ENCODE assay signal across 8 cellular contexts in the genomic region with DNA sequence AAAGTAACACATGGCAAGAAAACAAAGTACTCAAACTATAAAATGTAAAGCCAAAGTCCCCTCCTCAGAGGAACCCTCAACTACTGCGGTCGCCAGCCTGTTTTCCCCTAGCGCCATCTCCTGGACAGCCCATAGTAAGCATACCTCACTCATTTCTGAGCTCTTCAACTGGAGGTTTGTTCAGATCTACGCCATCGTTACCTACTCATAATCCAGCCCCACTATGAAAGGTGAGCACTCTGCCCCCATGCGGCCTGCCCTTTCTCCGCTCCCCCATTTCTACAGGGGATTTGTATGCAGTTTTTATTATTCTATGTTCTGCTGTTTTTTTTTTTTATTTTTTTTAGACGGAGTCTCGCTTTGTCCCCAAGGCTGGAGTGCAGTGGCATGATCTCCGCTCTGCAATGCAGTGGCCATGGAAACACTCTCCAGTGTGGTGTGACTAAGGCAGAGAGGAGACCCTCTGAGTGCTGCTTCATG. TPM values are rescaled to one million over a fixed set of nuclear protein-coding genes. Genes with fewer than 3 reads are reported as not detected.
DNase-seq lines count a peak whose midpoint lies in the region; ATAC-seq and TF ChIP-seq lines count a peak whose summit lies in the region.

No MANE protein-coding gene starts in this region.

- peak overlapping the region; percentile 5 for H3K27ac Mint-ChIP-seq in activated CD4-positive, alpha-beta T cell treated with anti-CD3 and anti-CD28 coated beads for 36 hours

- H3K9me3 ChIP-seq in cardiac muscle cell (ENCODE audit: low read depth) (no peaks in the 10 kb centered on the region), MG63 (no peaks in the 10 kb centered on the region)

- peaks cover 12% of the 10 kb centered on the region for H3K4me1 ChIP-seq in cardiac muscle cell (ENCODE audit: low read depth)

- H3K36me3 Mint-ChIP-seq in activated CD4-positive, alpha-beta T cell treated with anti-CD3 and anti-CD28 coated beads for 36 hours (ENCODE audit: low read depth): no peaks in the 10 kb centered on the region

- H3K36me3 ChIP-seq in cardiac muscle cell (no peaks in the 10 kb centered on the region), MG63 (no peaks in the 10 kb centered on the region; the same call in 1 of the 2 replicates)

- no peak overlapping the region for H3K27ac ChIP-seq in cardiac muscle cell

- no peak overlapping the region for H3K4me3 Mint-ChIP-seq in activated CD4-positive, alpha-beta T cell treated with anti-CD3 and anti-CD28 coated beads for 36 hours

- POLR2A ChIA-PET in activated CD4-positive, alpha-beta T cell treated with anti-CD3 and anti-CD28 coated beads for 36 hours (lab: Charles Lee): interaction anchor here (0.5 to 1.6 kb wide), 7 partner anchors 9 to 380 kb away, joined by 3 to 11 read pairs (median 3); partner anchors contain the start of genes FOSB and TRAPPC6A

- H3K27me3 Mint-ChIP-seq in activated CD4-positive, alpha-beta T cell treated with anti-CD3 and anti-CD28 coated beads for 36 hours: no peaks in the 10 kb centered on the region

- peak; percentile 76 for TF ChIP-seq CTCF in cardiac muscle cell (IDR thresholded peaks at IDR 0.05; ENCODE audit: low read depth, low read length)

- H3K4me3 ChIP-seq in cardiac muscle cell (no peak overlapping the region), MG63 (no peak overlapping the region)

- ATAC-seq in activated CD4-positive, alpha-beta T cell treated with anti-CD3 and anti-CD28 coated beads for 36 hours: peak; percentile 99

- CTCF ChIA-PET in activated CD4-positive, alpha-beta T cell treated with anti-CD3 and anti-CD28 coated beads for 36 hours (lab: Charles Lee): interaction anchor here (0.5 to 1.7 kb wide), 32 partner anchors 9 to 652 kb away, joined by 3 to 14 read pairs (median 4); partner anchors contain the start of genes APOE, CCDC61, OPA3 and QPCTL

- peak; percentile 60 to 75 for DNase-seq in cardiac muscle cell (ENCODE audit: low read depth in 1 of 2, low spot score in 1 of 2)
- DNase-seq in cardiac septum (ENCODE audit: low spot score): no peak
- peak; percentile 14 for DNase-seq in NCI-H2196 treated with DMSO at 0.1 percent for 48 hours (lab: John Stamatoyannopoulos, UW; ENCODE audit: unreplicated experiment)
- DNase-seq in activated CD4-positive, alpha-beta T cell treated with anti-CD3 and anti-CD28 coated beads for 36 hours: peak; percentile 87
- peak; percentile 61 for DNase-seq in cerebellar cortex (ENCODE audit: low spot score)
- peak; percentile 75 for DNase-seq in medulla oblongata (ENCODE audit: extremely low spot score)
- peak; percentile 23 to 49 for DNase-seq in stimulated activated CD8-positive, alpha-beta memory T cell treated with anti-CD3 and anti-CD28 coated beads, Interleukin-2, amount 100 ng/mL, for 48 hours (ENCODE audit: low read depth in 2 of 2)
- DNase-seq in MG63: no peak

- intact Hi-C loops in cardiac septum (cut with DNase I): loop anchor here (5.0 kb wide), 1 partner anchor 36 kb away; no protein-coding TSS in a partner anchor
- intact Hi-C loops in activated CD4-positive, alpha-beta T cell treated with anti-CD3 and anti-CD28 coated beads for 36 hours (cut with DNase I, micrococcal nuclease): loop anchor here (1.0 to 5.0 kb wide), 6 partner anchors 26 to 131 kb away; partner anchors contain the start of genes OPA3 (in 1 of the 2) and PPM1N (in 1 of the 2)

- H3K27me3 ChIP-seq in cardiac muscle cell: no peaks in the 10 kb centered on the region
- H3K27me3 ChIP-seq in MG63: no peaks in the 10 kb centered on the region

- no peaks in the 10 kb centered on the region for H3K9me3 Mint-ChIP-seq in activated CD4-positive, alpha-beta T cell treated with anti-CD3 and anti-CD28 coated beads for 36 hours (ENCODE audit: low read depth)

- peaks cover 25% of the 10 kb centered on the region for H3K4me1 Mint-ChIP-seq in activated CD4-positive, alpha-beta T cell treated with anti-CD3 and anti-CD28 coated beads for 36 hours

RNA-seq across cellular contexts. Expression of gene OPA3, which starts 26.2 kb away (rescaled TPM):
- total RNA-seq in cardiac muscle cell (13.2 and 13.7 TPM in 2 replicates), cardiac septum (15.3 TPM)
- 14.8 and 26.7 TPM in 2 replicates for polyA plus RNA-seq in cardiac muscle cell
- 10 to 100 TPM; 13.8 to 14.4 TPM for total RNA-seq in activated CD4-positive, alpha-beta T cell treated with anti-CD3 and anti-CD28 coated beads for 36 hours
- 21.2 and 28.7 TPM in 2 replicates for total RNA-seq in MG63 (2014; rRNA removed; shearing (Covaris generic); ENCODE audit: low replicate concordance)

RNA-seq across cellular contexts. Expression of gene GPR4, which starts 43.6 kb away (rescaled TPM):
- total RNA-seq in cardiac muscle cell: 0.14 TPM in 1 of 2 replicates, not detected in the other
- polyA plus RNA-seq in cardiac muscle cell: 0.14 TPM in 1 of 2 replicates, not detected in the other
- 6.9 TPM for total RNA-seq in cardiac septum
- not detected for total RNA-seq in activated CD4-positive, alpha-beta T cell treated with anti-CD3 and anti-CD28 coated beads for 36 hours
- not detected in 2 replicates for total RNA-seq in MG63 (2014; rRNA removed; shearing (Covaris generic); ENCODE audit: low replicate concordance)

RNA-seq across cellular contexts. Expression of gene VASP, which starts 51.2 kb away (rescaled TPM):
- total RNA-seq in cardiac muscle cell (91.6 and 95.8 TPM in 2 replicates), cardiac septum (60.4 TPM)
- 72.4 and 83.3 TPM in 2 replicates for polyA plus RNA-seq in cardiac muscle cell
- total RNA-seq in activated CD4-positive, alpha-beta T cell treated with anti-CD3 and anti-CD28 coated beads for 36 hours: 100 to 1,000 TPM; 152 to 153 TPM
- 129 and 196 TPM in 2 replicates for total RNA-seq in MG63 (2014; rRNA removed; shearing (Covaris generic); ENCODE audit: low replicate concordance)

Comparison
In these comparisons a context has a peak if more than half of its experiments do, and no peak if none do; other contexts are left out.
1. DNase-seq: peak in cardiac muscle cell (2 of 2), NCI-H2196 treated with DMSO at 0.1 percent for 48 hours (single experiment), activated CD4-positive, alpha-beta T cell treated with anti-CD3 and anti-CD28 coated beads for 36 hours (single experiment), cerebellar cortex (single experiment), medulla oblongata (single experiment) and stimulated activated CD8-positive, alpha-beta memory T cell treated with anti-CD3 and anti-CD28 coated beads, Interleukin-2, amount 100 ng/mL, for 48 hours (2 of 2); none in cardiac septum (single experiment) and MG63 (single experiment).